Comparison of ENCODE assay signal across 18 cellular contexts in genomic region chr9:124037790-124038189, GRCh38. TPM values are rescaled to one million over a fixed set of nuclear protein-coding genes. Genes with fewer than 3 reads are reported as not detected.
DNase-seq lines count a peak whose midpoint lies in the region; ATAC-seq and TF ChIP-seq lines count a peak whose summit lies in the region.
"Had no signal": no experiment of that assay in that cellular context is flagged by ENCODE, and none has a peak within 500 bp of the region (broad histone marks: within the 10 kb centered on the region; RNA-seq: fewer than 3 reads in every experiment).

No MANE protein-coding gene starts in this region.

- POLR2A ChIA-PET in naive thymus-derived CD8-positive, alpha-beta T cell (lab: Charles Lee): no interaction called here

- peaks cover 71% of the 10 kb centered on the region for H3K27me3 ChIP-seq in brain microvascular endothelial cell (replicated peaks)
- H3K27me3 ChIP-seq: right lobe of liver had no signal

- H3K36me3 ChIP-seq in brain microvascular endothelial cell (replicated peaks): no peaks in the 10 kb centered on the region
- H3K36me3 ChIP-seq: lower lobe of right lung, right lobe of liver had no signal

- H3K27ac ChIP-seq in brain microvascular endothelial cell: no peak overlapping the region
- H3K27ac ChIP-seq: lower lobe of right lung, right lobe of liver had no signal

- H3K27ac Mint-ChIP-seq in osteocyte (ENCODE audit: unreplicated experiment): no peak overlapping the region
- no peak overlapping the region for H3K27ac Mint-ChIP-seq in naive thymus-derived CD8-positive, alpha-beta T cell
- H3K27ac Mint-ChIP-seq: activated CD8-positive, alpha-beta T cell treated with anti-CD3 and anti-CD28 coated beads, Interleukin-2, amount 10 ng/mL, durations not matched to agents 7 days and 5 days; natural killer cell treated with Interleukin-12 subunit alpha and Interleukin-12 subunit beta and Interleukin-15 and Interleukin-18, amount 100 ng/mL, for 72 hours; stimulated activated memory B cell treated with anti-CD40 and anti-IgM and Interleukin-4, amounts not matched to agents 10 μg/mL and 1 μg/mL and 100 μg/mL, for 72 hours; type B pancreatic cell had no signal

- TF ChIP-seq CTCF in LNCAP (IDR thresholded peaks at IDR 0.05) (peak; percentile 23; the same call in 1 of the 2 replicates), brain microvascular endothelial cell (IDR thresholded peaks at IDR 0.05; ENCODE audit: low read depth, low read length, missing control alignments) (peak; percentile 34), osteocyte (IDR thresholded peaks at IDR 0.05) (peak; percentile 13)

- DNase-seq in DMS53 (lab: John Stamatoyannopoulos, UW) (peak; percentile 16), DMS53 treated with DMSO at 0.1 percent for 48 hours (lab: John Stamatoyannopoulos, UW; ENCODE audit: unreplicated experiment) (no peak), brain microvascular endothelial cell (no peak), osteocyte (ENCODE audit: extremely low spot score, unreplicated experiment) (no peak)
- no peak for DNase-seq in naive thymus-derived CD8-positive, alpha-beta T cell
- DNase-seq: activated CD8-positive, alpha-beta T cell treated with anti-CD3 and anti-CD28 coated beads, Interleukin-2, amount 10 ng/mL, durations not matched to agents 7 days and 5 days; dermis blood vessel endothelial cell; GOT3; lower lobe of right lung; NCI-H2029; NK-92 treated with Interleukin-12 subunit alpha and Interleukin-12 subunit beta, amount 100 ng/mL, for 24 hours had no signal

- in situ Hi-C loops in brain microvascular endothelial cell (cut with HindIII; ENCODE audit: low pct_ligation_motif_present, low sequenced_read_pairs): no loop called here

- no peak overlapping the region for H3K4me3 Mint-ChIP-seq in osteocyte (ENCODE audit: unreplicated experiment)
- no peak overlapping the region for H3K4me3 Mint-ChIP-seq in naive thymus-derived CD8-positive, alpha-beta T cell
- H3K4me3 Mint-ChIP-seq: activated CD8-positive, alpha-beta T cell treated with anti-CD3 and anti-CD28 coated beads, Interleukin-2, amount 10 ng/mL, durations not matched to agents 7 days and 5 days; natural killer cell treated with Interleukin-12 subunit alpha and Interleukin-12 subunit beta and Interleukin-15 and Interleukin-18, amount 100 ng/mL, for 72 hours; stimulated activated memory B cell treated with anti-CD40 and anti-IgM and Interleukin-4, amounts not matched to agents 10 μg/mL and 1 μg/mL and 100 μg/mL, for 72 hours; type B pancreatic cell had no signal

- H3K4me1 Mint-ChIP-seq in osteocyte (ENCODE audit: unreplicated experiment): peaks cover 12% of the 10 kb centered on the region
- peaks cover 6 to 15% (median 14%) of the 10 kb centered on the region in 4 donors for H3K4me1 Mint-ChIP-seq in naive thymus-derived CD8-positive, alpha-beta T cell

- ATAC-seq in GM18858 (IDR thresholded peaks at IDR 0.05; ENCODE audit: unreplicated experiment): no peak
- no peak for ATAC-seq in HG02610 (IDR thresholded peaks at IDR 0.05; ENCODE audit: unreplicated experiment)
- no peak for ATAC-seq in naive thymus-derived CD8-positive, alpha-beta T cell
- ATAC-seq: activated CD8-positive, alpha-beta T cell treated with anti-CD3 and anti-CD28 coated beads, Interleukin-2, amount 10 ng/mL, durations not matched to agents 7 days and 5 days; lower lobe of right lung; natural killer cell treated with Interleukin-12 subunit alpha and Interleukin-12 subunit beta and Interleukin-15 and Interleukin-18, amount 100 ng/mL, for 72 hours had no signal

- peaks cover 71% of the 10 kb centered on the region for H3K27me3 Mint-ChIP-seq in osteocyte (ENCODE audit: unreplicated experiment)
- H3K27me3 Mint-ChIP-seq in naive thymus-derived CD8-positive, alpha-beta T cell: peaks cover 50 to 93% (median 67%) of the 10 kb centered on the region in 5 donors

- no peak overlapping the region for H3K4me3 ChIP-seq in brain microvascular endothelial cell (ENCODE audit: low read depth, low read length)
- H3K4me3 ChIP-seq: lower lobe of right lung, right lobe of liver had no signal

- no peaks in the 10 kb centered on the region for H3K9me3 Mint-ChIP-seq in osteocyte (ENCODE audit: unreplicated experiment)
- no peaks in the 10 kb centered on the region for H3K9me3 Mint-ChIP-seq in naive thymus-derived CD8-positive, alpha-beta T cell
- H3K9me3 Mint-ChIP-seq: natural killer cell treated with Interleukin-12 subunit alpha and Interleukin-12 subunit beta and Interleukin-15 and Interleukin-18, amount 100 ng/mL, for 72 hours; stimulated activated memory B cell treated with anti-CD40 and anti-IgM and Interleukin-4, amounts not matched to agents 10 μg/mL and 1 μg/mL and 100 μg/mL, for 72 hours; type B pancreatic cell had no signal

- no peaks in the 10 kb centered on the region for H3K36me3 Mint-ChIP-seq in osteocyte (ENCODE audit: unreplicated experiment)
- no peaks in the 10 kb centered on the region for H3K36me3 Mint-ChIP-seq in naive thymus-derived CD8-positive, alpha-beta T cell
- H3K36me3 Mint-ChIP-seq: natural killer cell treated with Interleukin-12 subunit alpha and Interleukin-12 subunit beta and Interleukin-15 and Interleukin-18, amount 100 ng/mL, for 72 hours; stimulated activated memory B cell treated with anti-CD40 and anti-IgM and Interleukin-4, amounts not matched to agents 10 μg/mL and 1 μg/mL and 100 μg/mL, for 72 hours; type B pancreatic cell had no signal

RNA-seq across cellular contexts. Expression of gene LHX2, which starts 26.2 kb away (rescaled TPM):
- not detected in 2 replicates for total RNA-seq in osteocyte
- total RNA-seq in naive thymus-derived CD8-positive, alpha-beta T cell: not detected
- not detected for polyA plus RNA-seq in naive thymus-derived CD8-positive, alpha-beta T cell
- total RNA-seq: activated CD8-positive, alpha-beta T cell treated with anti-CD3 and anti-CD28 coated beads, Interleukin-2, amount 10 ng/mL, durations not matched to agents 7 days and 5 days; dermis blood vessel endothelial cell; lower lobe of right lung; natural killer cell treated with Interleukin-12 subunit alpha and Interleukin-12 subunit beta and Interleukin-15 and Interleukin-18, amount 100 ng/mL, for 72 hours had no signal
